ENCODE assay signal across 8 cellular contexts in genomic region chrX:149286940-149287349, GRCh38.
DNase-seq lines count a peak whose midpoint lies in the region; ATAC-seq and TF ChIP-seq lines count a peak whose summit lies in the region.

No MANE protein-coding gene starts in this region.

- TF ChIP-seq CTCF in BJ (IDR thresholded peaks at IDR 0.05; ENCODE audit: insufficient read depth, low read depth, low read length) (peak; percentile 63), gastroesophageal sphincter (IDR thresholded peaks at IDR 0.05) (peak in 3 of 4 experiments; percentile 10 to 60 (median 25))

- H3K9me3 ChIP-seq in gastroesophageal sphincter: no peaks in the 10 kb centered on the region

- no peak for TF ChIP-seq POLR2A in gastroesophageal sphincter (IDR thresholded peaks at IDR 0.05)

- H3K4me3 ChIP-seq in BJ (ENCODE audit: low read depth, low read length): no peak overlapping the region
- H3K4me3 ChIP-seq in gastroesophageal sphincter: no peak overlapping the region

- TF ChIP-seq EP300 in gastroesophageal sphincter (IDR thresholded peaks at IDR 0.05): no peak

- 20% methylated on average over 4 of the region's 4 CpGs; no CpG with 5 or more reads in 1 of the 2 donors for WGBS in gastroesophageal sphincter (ENCODE audit: low coverage in 1 of 2), 2 donors

- H3K36me3 ChIP-seq in BJ (ENCODE audit: control insufficient read depth, insufficient read depth, low read length): no peaks in the 10 kb centered on the region
- H3K36me3 ChIP-seq in gastroesophageal sphincter: no peaks in the 10 kb centered on the region

- DNase-seq in BJ (ENCODE audit: low read depth) (no peak), NOMO-1 treated with dmso at 0.1 percent for 144 hours (lab: John Stamatoyannopoulos, UW; ENCODE audit: unreplicated experiment) (peak; percentile 0), retina (peak; percentile 65)
- DNase-seq in activated T-cell treated with anti-CD3 and anti-CD28 coated beads, Interleukin-2, amount 50 U/mL, for 48 hours: peak; percentile 59 to 69

- no peak overlapping the region for H3K27ac ChIP-seq in gastroesophageal sphincter

- H3K4me1 ChIP-seq in gastroesophageal sphincter: no peaks in the 10 kb centered on the region

- CTCF ChIA-PET in BJ (lab: Yijun Ruan, JAX): interaction anchor here (0.6 to 1.7 kb wide), 5 partner anchors 19 to 1502 kb away, joined by 3 to 7 read pairs (median 3); no protein-coding TSS in a partner anchor

- POLR2A ChIA-PET in BJ (lab: Charles Lee): no interaction called here

- no peaks in the 10 kb centered on the region for H3K27me3 ChIP-seq in BJ (ENCODE audit: control insufficient read depth, insufficient read depth, low read length)
- H3K27me3 ChIP-seq in gastroesophageal sphincter: no peaks in the 10 kb centered on the region

- ATAC-seq in GM18520 (IDR thresholded peaks at IDR 0.05; ENCODE audit: unreplicated experiment) (peak; percentile 57), HG03354 (IDR thresholded peaks at IDR 0.05; ENCODE audit: poor library complexity, severe bottlenecking, unreplicated experiment) (peak; percentile 86), gastroesophageal sphincter (no peak), HG02981 (IDR thresholded peaks at IDR 0.05; ENCODE audit: unreplicated experiment) (no peak)

Comparison
In these comparisons a context has a peak if more than half of its experiments do, and no peak if none do; other contexts are left out.
1. ATAC-seq: peak in GM18520 (single experiment) and HG03354 (single experiment); none in gastroesophageal sphincter (single experiment) and HG02981 (single experiment).